Comparison of ENCODE assay signal across 31 cellular contexts in the genomic region with DNA sequence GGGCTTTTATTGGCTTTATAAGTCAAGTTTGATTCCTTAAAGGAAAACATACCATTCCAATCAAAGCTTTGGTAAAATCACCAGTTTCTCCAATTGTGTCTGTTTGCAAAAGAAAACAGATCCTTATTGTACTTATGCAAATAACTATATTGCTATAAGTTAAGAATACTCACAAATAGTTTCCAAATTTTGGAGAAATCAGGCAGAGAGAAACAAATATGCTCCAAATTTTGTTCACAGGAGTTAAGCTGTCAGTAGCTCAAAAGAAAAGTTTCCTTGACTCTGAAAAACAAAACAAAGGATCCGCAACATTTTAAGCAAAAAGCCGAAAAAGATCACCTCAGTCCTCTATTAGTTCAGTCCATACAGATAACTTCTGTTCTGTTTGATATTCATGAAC. TPM values are rescaled to one million over a fixed set of nuclear protein-coding genes. Genes with fewer than 3 reads are reported as not detected.
"Had no signal": no experiment of that assay in that cellular context is flagged by ENCODE, and none has a peak within 500 bp of the region (broad histone marks: within the 10 kb centered on the region; RNA-seq: fewer than 3 reads in every experiment).

No MANE protein-coding gene starts in this region.

- H3K4me1 ChIP-seq: stomach, suprapubic skin, testis, thyroid gland, tibial artery, tibial nerve, transverse colon, upper lobe of left lung, upper lobe of right lung, uterus, vagina had no signal

- H3K9me3 ChIP-seq: suprapubic skin, testis, thoracic aorta, thyroid gland, tibial artery, upper lobe of right lung, uterus, vagina had no signal

- H3K27me3 ChIP-seq: testis, thyroid gland, upper lobe of left lung, vagina had no signal

- H3K36me3 ChIP-seq: stomach, suprapubic skin, thoracic aorta, thyroid gland, tibial artery, tibial nerve, transverse colon, upper lobe of left lung, upper lobe of right lung, uterus, vagina had no signal

- FAIRE-seq: urothelium cell line had no signal

- H3K27ac ChIP-seq: stomach, suprapubic skin, testis, thoracic aorta, thyroid gland, tibial artery, tibial nerve, transverse colon, upper lobe of left lung, upper lobe of right lung, uterus, vagina had no signal

- DNase-seq: stimulated activated CD4-positive, alpha-beta T cell treated with anti-CD3 and anti-CD28 coated beads, Interleukin-2, amount 100 ng/mL, for 48 hours; stimulated activated CD4-positive, alpha-beta T cell treated with anti-CD3 and anti-CD28 coated beads, Interleukin-4, amount 100 ng/mL, for 1 hour; stimulated activated CD4-positive, alpha-beta T cell treated with anti-CD3 and anti-CD28 coated beads, Interleukin-4, amount 100 ng/mL, for 24 hours; stimulated activated CD4-positive, alpha-beta T cell treated with anti-CD3 and anti-CD28 coated beads, Interleukin-4, amount 100 ng/mL, for 4 hours; stimulated activated CD8-positive, alpha-beta memory T cell treated with anti-CD3 and anti-CD28 coated beads, Interleukin-4, amount 100 ng/mL, for 48 hours; stimulated activated naive B cell treated with anti-CD40 and anti-IgM and Interleukin-4, amounts not matched to agents 10 μg/mL and 1 μg/mL and 100 μg/mL, for 72 hours; stimulated activated naive CD4-positive, alpha-beta T cell; stimulated activated naive CD4-positive, alpha-beta T cell treated with Interleukin-2 at 50 U/mL for 16 hours; stimulated activated naive CD8-positive, alpha-beta T cell treated with anti-CD3 and anti-CD28 coated beads, Interleukin-15, amount 100 ng/mL, for 72 hours; stimulated activated naive CD8-positive, alpha-beta T cell treated with anti-CD3 and anti-CD28 coated beads, Interleukin-15, Interleukin-2, amounts not matched to agents 100 U/mL and 50 U/mL, for 24 hours; stomach; substantia nigra; testis; thyroid gland; tibial artery; transverse colon; trophoblast cell; upper lobe of left lung; upper lobe of right lung; uterus had no signal

- H3K4me3 ChIP-seq: stomach, suprapubic skin, testis, thoracic aorta, thyroid gland, tibial artery, tibial nerve, transverse colon, upper lobe of left lung, upper lobe of right lung, uterus, vagina had no signal

- ATAC-seq: stimulated activated effector memory CD8-positive, alpha-beta T cell treated with anti-CD3 and anti-CD28 coated beads, Interleukin-12 subunit alpha, Interleukin-12 subunit beta, amount 100 ng/mL, for 72 hours; stimulated activated memory B cell treated with anti-CD40 and anti-IgM and Interleukin-4, amounts not matched to agents 10 μg/mL and 1 μg/mL and 100 μg/mL, for 72 hours; stimulated activated naive B cell treated with anti-CD40 and anti-IgM and Interleukin-4, amounts not matched to agents 10 μg/mL and 1 μg/mL and 100 μg/mL, for 72 hours; stimulated activated naive CD8-positive, alpha-beta T cell treated with anti-CD3 and anti-CD28 coated beads, Interleukin-15, amount 100 ng/mL, for 72 hours; stimulated activated naive CD8-positive, alpha-beta T cell treated with anti-CD3 and anti-CD28 coated beads, Interleukin-15, Interleukin-2, amounts not matched to agents 100 U/mL and 50 U/mL, for 24 hours; upper lobe of right lung had no signal

RNA-seq across cellular contexts. Expression of gene IGFL4, which starts 19.2 kb away (rescaled TPM):
- total RNA-seq: stomach, subcutaneous adipose tissue, thoracic aorta, thyroid gland, transverse colon, upper lobe of left lung, upper lobe of right lung, ureter, uterus, vagina had no signal
- polyA plus RNA-seq: urinary bladder had no signal

RNA-seq across cellular contexts. Expression of gene PGLYRP1, which starts 37.2 kb away (rescaled TPM):
- total RNA-seq: stomach, subcutaneous adipose tissue, suprapubic skin, temporal lobe, testis, thoracic aorta, tibial nerve, transverse colon, ureter, urinary bladder, uterus, vagina had no signal
